In the genomic region with DNA sequence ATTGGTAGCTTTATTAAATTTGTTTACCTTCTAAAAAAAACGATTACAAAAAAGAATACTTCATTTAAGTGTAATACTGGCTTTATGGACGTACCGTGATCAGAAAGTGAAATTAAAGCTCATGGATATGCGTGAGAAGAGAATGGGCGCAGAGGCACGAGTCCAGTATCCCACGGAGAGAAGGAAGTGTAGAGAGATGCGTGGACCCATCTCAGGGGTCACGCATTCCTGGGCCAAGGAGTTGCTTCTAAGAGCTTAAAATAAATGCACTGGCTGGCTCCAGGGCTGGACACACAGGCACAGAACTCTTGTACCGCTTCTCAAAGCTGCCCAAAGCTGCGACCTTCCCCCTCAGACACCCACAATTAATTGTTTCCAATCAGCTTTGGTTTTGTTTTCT, we compare ENCODE assay signal across 12 cellular contexts. TPM values are rescaled to one million over a fixed set of nuclear protein-coding genes. Genes with fewer than 3 reads are reported as not detected.
A peak's percentile ranks its signal among the peaks of the same experiment; 100 is the strongest.
DNase-seq lines count a peak whose midpoint lies in the region; ATAC-seq and TF ChIP-seq lines count a peak whose summit lies in the region.
"Had no signal": no experiment of that assay in that cellular context is flagged by ENCODE, and none has a peak within 500 bp of the region (broad histone marks: within the 10 kb centered on the region; RNA-seq: fewer than 3 reads in every experiment).

No MANE protein-coding gene starts in this region.

- H3F3A ChIP-seq in PC-3 (ENCODE audit: low read length, unreplicated experiment), result peaks cover 7% of the 10 kb centered on the region

- H3K9me3 ChIP-seq in PC-3 (ENCODE audit: low read length) (no peaks in the 10 kb centered on the region), colonic mucosa (no peaks in the 10 kb centered on the region), muscle layer of colon (ENCODE audit: low read length) (no peaks in the 10 kb centered on the region), thyroid gland (no peaks in the 10 kb centered on the region)
- H3K9me3 ChIP-seq in effector memory CD4-positive, alpha-beta T cell (ENCODE audit: control insufficient read depth, low read length), result no peaks in the 10 kb centered on the region
- H3K9me3 ChIP-seq: pancreas had no signal

- TF ChIP-seq POLR2A in thyroid gland (IDR thresholded peaks at IDR 0.05), result no peak

- H3K36me3 ChIP-seq in PC-3 (ENCODE audit: low read depth, low read length), result peaks cover 14% of the 10 kb centered on the region; the same call in 1 of the 2 replicates
- no peaks in the 10 kb centered on the region for H3K36me3 ChIP-seq in colonic mucosa
- H3K36me3 ChIP-seq in muscle layer of colon (ENCODE audit: insufficient read depth, low read length), result peaks cover 46% of the 10 kb centered on the region
- peaks cover 10 to 20% of the 10 kb centered on the region in 2 donors for H3K36me3 ChIP-seq in thyroid gland
- no peaks in the 10 kb centered on the region for H3K36me3 ChIP-seq in effector memory CD4-positive, alpha-beta T cell (ENCODE audit: control insufficient read depth, insufficient read depth, low read length)

- H3K79me2 ChIP-seq in PC-3 (ENCODE audit: low read length), result no peaks in the 10 kb centered on the region

- no peak overlapping the region for H3K4me3 ChIP-seq in PC-3 (ENCODE audit: low read length)
- no peak overlapping the region for H3K4me3 ChIP-seq in colonic mucosa
- no peak overlapping the region for H3K4me3 ChIP-seq in muscle layer of colon (ENCODE audit: low read depth in 1 of 2, low read length in 2 of 2)
- H3K4me3 ChIP-seq in thyroid gland (replicated peaks in 1 of 3), result no peak overlapping the region
- no peak overlapping the region for H3K4me3 ChIP-seq in effector memory CD4-positive, alpha-beta T cell (ENCODE audit: insufficient read depth, low read depth, low read length, poor library complexity, severe bottlenecking)
- H3K4me3 ChIP-seq: pancreas, SK-N-MC had no signal

- no peak for ATAC-seq in PC-3
- ATAC-seq in foreskin keratinocyte, result no peak
- ATAC-seq in HG03378 (IDR thresholded peaks at IDR 0.05; ENCODE audit: unreplicated experiment), result no peak

- DNase-seq in PC-3 (no peak), colonic mucosa (no peak), thyroid gland (no peak), COLO668 (lab: John Stamatoyannopoulos, UW; ENCODE audit: unreplicated experiment) (no peak), foreskin keratinocyte (no peak)
- no peak for DNase-seq in effector memory CD4-positive, alpha-beta T cell
- DNase-seq: activated gamma-delta T cell, NCI-H1092 treated with DMSO at 0.1 percent for 48 hours had no signal

- POLR2A ChIA-PET in PC-3 (lab: Charles Lee; ENCODE audit: unreplicated experiment), result no interaction called here

- BruUV-seq in PC-3 (replicated peaks; lab: Mats Ljungman, UMichigan), result TSS peak; percentile 55

- no peaks in the 10 kb centered on the region for H4K20me1 ChIP-seq in PC-3 (ENCODE audit: low read length)

- H3K4me2 ChIP-seq in PC-3 (ENCODE audit: low read length), result no peak overlapping the region

- H3K4me1 ChIP-seq in PC-3 (ENCODE audit: insufficient read depth, low read length) (peaks cover 16% of the 10 kb centered on the region), colonic mucosa (no peaks in the 10 kb centered on the region), muscle layer of colon (ENCODE audit: insufficient read depth, low read length) (peaks cover 56% of the 10 kb centered on the region), thyroid gland (peaks cover 0 to 11% of the 10 kb centered on the region in 2 donors), foreskin keratinocyte (peaks cover 6% of the 10 kb centered on the region)
- no peaks in the 10 kb centered on the region for H3K4me1 ChIP-seq in effector memory CD4-positive, alpha-beta T cell (ENCODE audit: control insufficient read depth, insufficient read depth, low read length, poor library complexity, severe bottlenecking)
- H3K4me1 ChIP-seq: pancreas had no signal

- no peak for TF ChIP-seq CTCF in PC-3 (conservative IDR thresholded peaks at IDR 0.05; ENCODE audit: low read depth, low read length)
- no peak for TF ChIP-seq CTCF in colonic mucosa (IDR thresholded peaks at IDR 0.05)
- no peak for TF ChIP-seq CTCF in thyroid gland (IDR thresholded peaks at IDR 0.05)
- TF ChIP-seq CTCF in foreskin keratinocyte (conservative IDR thresholded peaks at IDR 0.05), result no peak

- no peaks in the 10 kb centered on the region for H3K9me2 ChIP-seq in PC-3 (replicated peaks; ENCODE audit: low read length)

- 69 to 79% methylated on average over 11 of the region's 11 CpGs for WGBS in thyroid gland, 2 donors

- H3K27ac ChIP-seq in PC-3 (ENCODE audit: low read length), result no peak overlapping the region
- peak overlapping the region; percentile 64 for H3K27ac ChIP-seq in colonic mucosa
- peak overlapping the region; percentile 84 for H3K27ac ChIP-seq in muscle layer of colon (ENCODE audit: low read depth, low read length)
- H3K27ac ChIP-seq in thyroid gland, result peak overlapping the region in 2 of 3 donors; percentile 39 to 70
- H3K27ac ChIP-seq in foreskin keratinocyte, result no peak overlapping the region
- no peak overlapping the region for H3K27ac ChIP-seq in effector memory CD4-positive, alpha-beta T cell (ENCODE audit: insufficient read depth, low read length, poor library complexity, severe bottlenecking)
- H3K27ac ChIP-seq: pancreas had no signal

- H2AFZ ChIP-seq in PC-3 (ENCODE audit: low read length), result no peak overlapping the region

- H3K27me3 ChIP-seq in PC-3 (ENCODE audit: low read length), result no peaks in the 10 kb centered on the region
- no peaks in the 10 kb centered on the region for H3K27me3 ChIP-seq in colonic mucosa
- H3K27me3 ChIP-seq in muscle layer of colon (ENCODE audit: control insufficient read depth in 1 of 2, insufficient read depth in 2 of 2, low read length in 2 of 2), result no peaks in the 10 kb centered on the region
- H3K27me3 ChIP-seq in thyroid gland, result no peaks in the 10 kb centered on the region
- no peaks in the 10 kb centered on the region for H3K27me3 ChIP-seq in foreskin keratinocyte
- H3K27me3 ChIP-seq in effector memory CD4-positive, alpha-beta T cell (replicated peaks; ENCODE audit: control insufficient read depth, insufficient read depth, low read length, poor library complexity, severe bottlenecking), result no peaks in the 10 kb centered on the region
- H3K27me3 ChIP-seq: pancreas had no signal

- CTCF ChIA-PET in PC-3 (lab: Charles Lee), result no interaction called here

- no peak overlapping the region for H3K9ac ChIP-seq in PC-3 (ENCODE audit: low read length)
- peak overlapping the region in 1 of 2 donors; percentile 28 for H3K9ac ChIP-seq in colonic mucosa (ENCODE audit: low read depth in 2 of 2, low read length in 2 of 2)
- H3K9ac ChIP-seq in muscle layer of colon (ENCODE audit: low read length), result peak overlapping the region; percentile 1

- intact Hi-C loops in PC-3 (cut with micrococcal nuclease) (no loop called here), colonic mucosa (cut with DNase I) (no loop called here), thyroid gland (cut with DNase I) (no loop called here)

RNA-seq across cellular contexts. Expression of a gene that starts 8.7 kb away (rescaled TPM):
- 136 and 142 TPM in 2 replicates for total RNA-seq in PC-3 (2014; rRNA removed)
- 10 to 100 TPM in 1 of 2 donors, 1 to 10 TPM in 1; 9.4 to 47.6 TPM for total RNA-seq in colonic mucosa
- total RNA-seq in thyroid gland, result 1 to 10 TPM in 1 of 4 donors, under 1 TPM in 2, not detected in 1; 0.24 to 1.1 (median 0.78) TPM
- total RNA-seq in foreskin keratinocyte, result 29.4 and 43.8 TPM in 2 replicates
- 23.0 and 27.9 TPM in 2 replicates for polyA plus RNA-seq in foreskin keratinocyte

RNA-seq across cellular contexts. Expression of a gene that starts 33.1 kb away (rescaled TPM):
- total RNA-seq in PC-3 (2014; rRNA removed) (96.6 and 98.4 TPM in 2 replicates), colonic mucosa (10 to 100 TPM; 44.1 to 87.8 TPM), thyroid gland (100 to 1,000 TPM; 177 to 241 (median 222) TPM), foreskin keratinocyte (12.3 and 14.5 TPM in 2 replicates)
- polyA plus RNA-seq in foreskin keratinocyte, result 5.0 and 6.1 TPM in 2 replicates

Comparison
In these comparisons a context has a peak if more than half of its experiments do, and no peak if none do; other contexts are left out.
1. H3K27ac ChIP-seq: peak in colonic mucosa (single experiment), muscle layer of colon (single experiment) and thyroid gland (2 of 3); none in PC-3 (single experiment), foreskin keratinocyte (single experiment) and effector memory CD4-positive, alpha-beta T cell (single experiment).
2. RNA of a gene that starts 8.7 kb away (total RNA-seq): 136 to 142 TPM in PC-3, 9.4 to 47.6 TPM in colonic mucosa and 29.4 to 43.8 TPM in foreskin keratinocyte; 0.24 to 1.1 TPM in thyroid gland; every median in the first group is over 4 times any median in the second.